In genomic region chr4:116016201-116016600, GRCh38 we compare ENCODE assay signal across 11 cellular contexts.
DNase-seq lines count a peak whose midpoint lies in the region; ATAC-seq and TF ChIP-seq lines count a peak whose summit lies in the region.
"Had no signal": no experiment of that assay in that cellular context is flagged by ENCODE, and none has a peak within 500 bp of the region (broad histone marks: within the 10 kb centered on the region; RNA-seq: fewer than 3 reads in every experiment).

No MANE protein-coding gene starts in this region.

- no peaks in the 10 kb centered on the region for H3K9me2 ChIP-seq in PC-3 (replicated peaks; ENCODE audit: low read length)

- H3K9ac ChIP-seq in PC-3 (ENCODE audit: low read length) = no peak overlapping the region
- no peak overlapping the region for H3K9ac ChIP-seq in endodermal cell (ENCODE audit: extremely low read depth, low read length, poor library complexity, severe bottlenecking)

- no peaks in the 10 kb centered on the region for H3K4me1 ChIP-seq in heart left ventricle
- H3K4me1 ChIP-seq in PC-3 (ENCODE audit: insufficient read depth, low read length) = peaks cover 16% of the 10 kb centered on the region
- no peaks in the 10 kb centered on the region for H3K4me1 ChIP-seq in endodermal cell (ENCODE audit: control insufficient read depth, insufficient read depth, low read length)

- H3K9me3 Mint-ChIP-seq in endodermal cell = peaks cover 85% of the 10 kb centered on the region
- H3K9me3 Mint-ChIP-seq in activated CD4-positive, alpha-beta memory T cell treated with anti-CD3 and anti-CD28 coated beads for 36 hours = peaks cover 51% of the 10 kb centered on the region

- no peaks in the 10 kb centered on the region for H3K36me3 ChIP-seq in heart left ventricle
- H3K36me3 ChIP-seq in PC-3 (ENCODE audit: low read depth, low read length) = peaks cover 8% of the 10 kb centered on the region; the same call in 1 of the 2 replicates
- H3K36me3 ChIP-seq in endodermal cell (ENCODE audit: control insufficient read depth, insufficient read depth, low read length) = no peaks in the 10 kb centered on the region

- no peak for TF ChIP-seq POLR2A in heart left ventricle (IDR thresholded peaks at IDR 0.05)

- H3K27me3 ChIP-seq in heart left ventricle (no peaks in the 10 kb centered on the region), PC-3 (ENCODE audit: low read length) (no peaks in the 10 kb centered on the region), endodermal cell (ENCODE audit: control insufficient read depth, insufficient read depth, low read length, poor library complexity, severe bottlenecking) (no peaks in the 10 kb centered on the region)

- H4K20me1 ChIP-seq in PC-3 (ENCODE audit: low read length) = no peaks in the 10 kb centered on the region

- H3K79me2 ChIP-seq in PC-3 (ENCODE audit: low read length) = no peaks in the 10 kb centered on the region

- POLR2A ChIA-PET in PC-3 (lab: Charles Lee; ENCODE audit: unreplicated experiment) = no interaction called here
- POLR2A ChIA-PET in activated CD4-positive, alpha-beta memory T cell treated with anti-CD3 and anti-CD28 coated beads for 36 hours (lab: Charles Lee) = no interaction called here

- no peaks in the 10 kb centered on the region for H3K4me1 Mint-ChIP-seq in endodermal cell
- no peaks in the 10 kb centered on the region for H3K4me1 Mint-ChIP-seq in activated CD4-positive, alpha-beta memory T cell treated with anti-CD3 and anti-CD28 coated beads for 36 hours (ENCODE audit: low read depth)
- H3K4me1 Mint-ChIP-seq: naive thymus-derived CD4-positive, alpha-beta T cell had no signal

- H3K36me3 Mint-ChIP-seq in endodermal cell (ENCODE audit: low read depth) = peaks cover 32% of the 10 kb centered on the region
- H3K36me3 Mint-ChIP-seq in activated CD4-positive, alpha-beta memory T cell treated with anti-CD3 and anti-CD28 coated beads for 36 hours = no peaks in the 10 kb centered on the region

- no peak overlapping the region for H3K4me3 Mint-ChIP-seq in endodermal cell
- H3K4me3 Mint-ChIP-seq in activated CD4-positive, alpha-beta memory T cell treated with anti-CD3 and anti-CD28 coated beads for 36 hours = no peak overlapping the region
- H3K4me3 Mint-ChIP-seq: naive thymus-derived CD4-positive, alpha-beta T cell had no signal

- no peak overlapping the region for H2AFZ ChIP-seq in PC-3 (ENCODE audit: low read length)

- ATAC-seq in heart left ventricle (no peak), PC-3 (peak; percentile 64)
- ATAC-seq: naive thymus-derived CD4-positive, alpha-beta T cell had no signal

- peak in 4 of 5 donors; percentile 22 to 48 (median 43) for DNase-seq in heart left ventricle
- DNase-seq in cardiac septum (ENCODE audit: low spot score) = no peak
- peak; percentile 92 for DNase-seq in PC-3
- DNase-seq in endodermal cell = no peak
- DNase-seq in DMS153 (lab: John Stamatoyannopoulos, UW) = no peak
- DNase-seq in activated CD4-positive, alpha-beta memory T cell treated with anti-CD3 and anti-CD28 coated beads for 36 hours = no peak
- DNase-seq in NCI-H2107 treated with DMSO at 0.1 percent for 48 hours (lab: John Stamatoyannopoulos, UW; ENCODE audit: unreplicated experiment) = no peak
- DNase-seq in NCI-H1092 treated with DMSO at 0.1 percent for 48 hours (lab: John Stamatoyannopoulos, UW) = no peak
- DNase-seq: naive thymus-derived CD4-positive, alpha-beta T cell; NCI-H2171; T-helper 1 cell had no signal

- H3K27ac Mint-ChIP-seq in endodermal cell = no peak overlapping the region
- no peak overlapping the region for H3K27ac Mint-ChIP-seq in activated CD4-positive, alpha-beta memory T cell treated with anti-CD3 and anti-CD28 coated beads for 36 hours
- H3K27ac Mint-ChIP-seq: naive thymus-derived CD4-positive, alpha-beta T cell had no signal

- H3K9me3 ChIP-seq in heart left ventricle (peaks cover 0 to 86% (median 34%) of the 10 kb centered on the region in 12 donors), PC-3 (ENCODE audit: low read length) (peaks cover 20% of the 10 kb centered on the region; the same call in 1 of the 2 replicates), endodermal cell (ENCODE audit: control insufficient read depth, low read length) (peaks cover 66% of the 10 kb centered on the region)

- peaks cover 2% of the 10 kb centered on the region for H3K27me3 Mint-ChIP-seq in endodermal cell (ENCODE audit: insufficient read depth)
- no peaks in the 10 kb centered on the region for H3K27me3 Mint-ChIP-seq in activated CD4-positive, alpha-beta memory T cell treated with anti-CD3 and anti-CD28 coated beads for 36 hours
- H3K27me3 Mint-ChIP-seq: naive thymus-derived CD4-positive, alpha-beta T cell had no signal

- peak overlapping the region; percentile 53; the same call in 1 of the 2 replicates for H3K4me2 ChIP-seq in PC-3 (ENCODE audit: low read length)

- TF ChIP-seq CTCF in heart left ventricle (IDR thresholded peaks at IDR 0.05) = no peak
- no peak for TF ChIP-seq CTCF in PC-3 (conservative IDR thresholded peaks at IDR 0.05; ENCODE audit: low read depth, low read length)
- no peak for TF ChIP-seq CTCF in endodermal cell (conservative IDR thresholded peaks at IDR 0.05)

- H3K27ac ChIP-seq in heart left ventricle (no peak overlapping the region), PC-3 (ENCODE audit: low read length) (peak overlapping the region; percentile 94), endodermal cell (ENCODE audit: low read depth, low read length) (no peak overlapping the region)

- 65 to 76% (median 73%) methylated on average over 3 of the region's 3 CpGs for WGBS in heart left ventricle, 4 donors
- WGBS in endodermal cell (ENCODE audit: insufficient coverage in 1 of 2, insufficient read length in 1 of 2), 2 experiments = 91% methylated on average over 3 of the region's 3 CpGs; no CpG with 5 or more reads in 1 of the 2 experiments

- no TSS peak for BruUV-seq in PC-3 (replicated peaks; lab: Mats Ljungman, UMichigan)

- CTCF ChIA-PET in PC-3 (lab: Charles Lee) = no interaction called here
- CTCF ChIA-PET in activated CD4-positive, alpha-beta memory T cell treated with anti-CD3 and anti-CD28 coated beads for 36 hours (lab: Charles Lee) = no interaction called here

- H3K4me3 ChIP-seq in heart left ventricle (no peak overlapping the region), PC-3 (ENCODE audit: low read length) (peak overlapping the region; percentile 42; the same call in 1 of the 2 replicates), endodermal cell (ENCODE audit: low read length) (peak overlapping the region; percentile 3)

- intact Hi-C loops in heart left ventricle (cut with DNase I) (no loop called here), cardiac septum (cut with DNase I) (no loop called here), PC-3 (cut with micrococcal nuclease) (no loop called here)
- intact Hi-C loops in activated CD4-positive, alpha-beta memory T cell treated with anti-CD3 and anti-CD28 coated beads for 36 hours (cut with micrococcal nuclease) = no loop called here

- H3F3A ChIP-seq in PC-3 (ENCODE audit: low read length, unreplicated experiment) = no peaks in the 10 kb centered on the region

Comparison
In these comparisons a context has a peak if more than half of its experiments do, and no peak if none do; other contexts are left out.
1. DNase-seq: peak in heart left ventricle (4 of 5) and PC-3 (single experiment); none in cardiac septum (single experiment), endodermal cell (single experiment), DMS153 (single experiment), activated CD4-positive, alpha-beta memory T cell treated with anti-CD3 and anti-CD28 coated beads for 36 hours (single experiment), NCI-H2107 treated with DMSO at 0.1 percent for 48 hours (single experiment) and NCI-H1092 treated with DMSO at 0.1 percent for 48 hours (single experiment).
2. H3K4me3 ChIP-seq: peak in PC-3 (single experiment) and endodermal cell (single experiment); none in heart left ventricle (0 of 12).